Comparison of ENCODE assay signal across 8 cellular contexts in the genomic region with DNA sequence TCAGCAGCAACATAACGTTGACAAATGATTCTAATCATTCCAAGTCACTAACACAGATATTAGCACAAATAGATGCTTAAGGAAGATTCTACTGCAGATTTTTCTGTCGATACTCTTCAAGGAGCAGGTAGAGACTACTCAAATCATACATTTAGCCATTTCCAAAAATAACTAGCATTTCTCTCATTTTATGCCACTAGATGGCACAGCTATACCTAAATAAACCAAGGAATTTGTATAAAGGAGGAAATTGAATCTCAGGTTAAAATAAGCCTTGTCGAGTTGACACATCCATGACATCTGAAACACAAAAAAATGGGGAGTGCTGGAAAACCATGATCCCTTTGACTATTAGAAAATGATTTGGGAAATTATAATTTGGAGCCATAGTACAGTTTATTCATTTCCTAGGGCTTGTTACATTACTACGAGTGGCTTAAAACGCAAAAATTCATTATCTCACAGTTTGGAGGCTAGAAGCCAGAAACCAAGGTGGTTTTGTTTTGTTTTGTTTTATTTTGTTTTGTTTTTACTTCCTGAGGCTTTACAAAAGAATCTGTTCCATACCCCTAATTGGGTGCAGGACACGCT. TPM values are rescaled to one million over a fixed set of nuclear protein-coding genes. Genes with fewer than 3 reads are reported as not detected.
A peak's percentile ranks its signal among the peaks of the same experiment; 100 is the strongest.
DNase-seq lines count a peak whose midpoint lies in the region; ATAC-seq and TF ChIP-seq lines count a peak whose summit lies in the region.

No MANE protein-coding gene starts in this region.

- H3K36me3 Mint-ChIP-seq in mesothelial cell of epicardium = no peaks in the 10 kb centered on the region

- DNase-seq in AG10803 (ENCODE audit: low read depth) (peak; percentile 45), GM23248 (peak; percentile 57), NCI-H524 treated with DMSO at 0.1 percent for 48 hours (lab: John Stamatoyannopoulos, UW) (peak; percentile 40), cerebellum (ENCODE audit: low spot score) (peak; percentile 22), mesothelial cell of epicardium (ENCODE audit: low spot score in 2 of 2, unreplicated experiment in 2 of 2) (no peak), omental fat pad (ENCODE audit: low spot score) (no peak)

- H3K9me3 ChIP-seq in GM23248 (ENCODE audit: low read depth) = no peaks in the 10 kb centered on the region

- no peaks in the 10 kb centered on the region for H3F3A ChIP-seq in GM23248 (ENCODE audit: insufficient read depth)

- H4K20me1 ChIP-seq in GM23248 (ENCODE audit: insufficient read depth) = no peaks in the 10 kb centered on the region

- H3K4me3 ChIP-seq in AG10803 (ENCODE audit: low read length) (no peak overlapping the region), GM23248 (no peak overlapping the region)

- WGBS in GM23248 (ENCODE audit: low coverage in 1 of 2, low lambda C conversion rate in 2 of 2, missing lambda C conversion rate in 2 of 2), 2 experiments = 62 to 65% methylated on average over 6 of the region's 6 CpGs

- no peak overlapping the region for H3K27ac Mint-ChIP-seq in mesothelial cell of epicardium

- H3K79me2 ChIP-seq in GM23248 (ENCODE audit: insufficient read depth) = no peaks in the 10 kb centered on the region

- H3K27me3 Mint-ChIP-seq in mesothelial cell of epicardium (ENCODE audit: low read depth) = peaks cover 5% of the 10 kb centered on the region

- no peak overlapping the region for H3K4me2 ChIP-seq in GM23248 (ENCODE audit: unreplicated experiment)

- in situ Hi-C loops in GM23248 (cut with MboI) = no loop called here

- no peaks in the 10 kb centered on the region for H3K36me3 ChIP-seq in GM23248 (ENCODE audit: low read depth)

- peaks cover 3% of the 10 kb centered on the region for H3K9me3 Mint-ChIP-seq in mesothelial cell of epicardium

- ATAC-seq in HG03432 (IDR thresholded peaks at IDR 0.05; ENCODE audit: unreplicated experiment) = no peak
- ATAC-seq in GM19035 (IDR thresholded peaks at IDR 0.05; ENCODE audit: unreplicated experiment) = no peak
- ATAC-seq in omental fat pad (ENCODE audit: low FRiP score) = no peak

- no peaks in the 10 kb centered on the region for H3K4me1 ChIP-seq in GM23248 (ENCODE audit: insufficient read depth)

- H3K4me3 Mint-ChIP-seq in mesothelial cell of epicardium = no peak overlapping the region

- no peaks in the 10 kb centered on the region for H3K27me3 ChIP-seq in GM23248 (replicated peaks; ENCODE audit: insufficient read depth)

- TF ChIP-seq CTCF in AG10803 (conservative IDR thresholded peaks at IDR 0.05; ENCODE audit: low read length) = peak; percentile 70
- peak; percentile 48 for TF ChIP-seq CTCF in mesothelial cell of epicardium (IDR thresholded peaks at IDR 0.05; ENCODE audit: unreplicated experiment)
- TF ChIP-seq CTCF in omental fat pad (IDR thresholded peaks at IDR 0.05) = no peak

- no peak overlapping the region for H2AFZ ChIP-seq in GM23248

- no peak overlapping the region for H3K27ac ChIP-seq in GM23248

- no peak overlapping the region for H3K9ac ChIP-seq in GM23248

- no peaks in the 10 kb centered on the region for H3K4me1 Mint-ChIP-seq in mesothelial cell of epicardium

- no peaks in the 10 kb centered on the region for H3K9me2 ChIP-seq in GM23248 (ENCODE audit: insufficient read depth)

RNA-seq across cellular contexts. Expression of gene STRIT1, which starts 59.5 kb away (rescaled TPM):
- total RNA-seq in GM23248 (2014; rRNA removed; shearing (Covaris generic)) = not detected in 2 replicates
- polyA plus RNA-seq in GM23248 (2016; fragmentation: Nextera tagmentation; extraction: Ambion mirVana) = not detected in 2 replicates
- total RNA-seq in cerebellum (not detected), mesothelial cell of epicardium (not detected in 3 replicates), omental fat pad (not detected)

Comparison
In these comparisons a context has a peak if more than half of its experiments do, and no peak if none do; other contexts are left out.
1. DNase-seq: peak in AG10803 (single experiment), GM23248 (single experiment), NCI-H524 treated with DMSO at 0.1 percent for 48 hours (single experiment) and cerebellum (single experiment); none in mesothelial cell of epicardium (0 of 2) and omental fat pad (single experiment).
2. CTCF ChIP-seq: peak in AG10803 (single experiment) and mesothelial cell of epicardium (single experiment); none in omental fat pad (0 of 3).